8 cellular contexts compared by ENCODE assay signal in the genomic region with DNA sequence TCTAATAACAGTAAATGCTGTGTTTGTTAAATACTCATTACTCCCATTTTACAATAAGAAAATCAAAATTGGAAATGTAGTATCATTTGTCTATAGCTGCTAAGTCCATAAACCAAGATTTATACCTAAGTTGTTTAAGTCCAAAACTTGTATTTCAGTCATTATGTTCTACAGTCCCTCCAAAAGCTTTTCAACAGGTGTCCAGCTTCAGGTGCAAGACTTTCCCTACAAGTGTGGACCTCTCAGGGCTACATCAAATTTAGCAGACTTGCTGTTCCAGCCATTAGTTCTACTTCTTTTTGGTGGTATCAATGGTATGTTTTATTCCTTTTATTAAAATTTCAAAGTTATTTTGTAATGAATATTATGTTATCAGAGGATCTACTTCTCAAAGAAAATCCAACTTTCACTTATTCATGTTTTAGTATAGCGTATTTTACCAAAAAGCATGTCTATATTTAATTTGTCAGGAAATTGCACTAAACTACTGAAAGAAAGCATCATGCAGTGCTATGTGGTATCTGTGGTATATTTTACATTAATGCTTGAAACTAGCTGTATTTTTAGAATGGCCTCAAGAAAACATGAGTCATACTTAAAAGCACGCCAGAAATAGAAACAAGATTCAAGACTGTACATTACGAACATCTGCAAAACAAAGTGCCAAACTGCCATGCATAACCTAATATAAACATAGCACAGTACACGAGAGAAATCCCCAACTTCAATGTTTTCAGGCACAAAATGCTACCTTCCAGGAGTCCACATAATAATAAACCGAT. TPM values are rescaled to one million over a fixed set of nuclear protein-coding genes. Genes with fewer than 3 reads are reported as not detected.
DNase-seq lines count a peak whose midpoint lies in the region; ATAC-seq, FAIRE-seq and TF ChIP-seq lines count a peak whose summit lies in the region.

No MANE protein-coding gene starts in this region.

- H3K9me3 ChIP-seq in fibroblast of lung (ENCODE audit: control insufficient read depth, insufficient read depth, low read depth, low read length): no peaks in the 10 kb centered on the region

- H3K79me2 ChIP-seq in ACC112 (ENCODE audit: control insufficient read depth, insufficient read depth, low read length, unreplicated experiment): peaks cover 7% of the 10 kb centered on the region
- peaks cover 3% of the 10 kb centered on the region for H3K79me2 ChIP-seq in fibroblast of lung (ENCODE audit: control insufficient read depth, insufficient read depth, low read length)

- no peaks in the 10 kb centered on the region for H3K27me3 Mint-ChIP-seq in stimulated activated naive CD8-positive, alpha-beta T cell treated with anti-CD3 and anti-CD28 coated beads, Interleukin-15, Interleukin-2, amounts not matched to agents 100 ng/mL and 50 ng/mL, for 24 hours

- peak overlapping the region; percentile 90 for H3K27ac Mint-ChIP-seq in stimulated activated naive CD8-positive, alpha-beta T cell treated with anti-CD3 and anti-CD28 coated beads, Interleukin-15, Interleukin-2, amounts not matched to agents 100 ng/mL and 50 ng/mL, for 24 hours

- peaks cover 19% of the 10 kb centered on the region for H3K36me3 Mint-ChIP-seq in stimulated activated naive CD8-positive, alpha-beta T cell treated with anti-CD3 and anti-CD28 coated beads, Interleukin-15, Interleukin-2, amounts not matched to agents 100 ng/mL and 50 ng/mL, for 24 hours (ENCODE audit: low read depth)

- H3K4me1 Mint-ChIP-seq in stimulated activated naive CD8-positive, alpha-beta T cell treated with anti-CD3 and anti-CD28 coated beads, Interleukin-15, Interleukin-2, amounts not matched to agents 100 ng/mL and 50 ng/mL, for 24 hours (ENCODE audit: low read depth): peaks cover 68% of the 10 kb centered on the region

- FAIRE-seq in RCC 7860 (lab: Jason Lieb, UNC): peak; percentile 82

- no peak overlapping the region for H3K9ac ChIP-seq in fibroblast of lung (ENCODE audit: insufficient read depth, low read length)

- H4K20me1 ChIP-seq in fibroblast of lung (ENCODE audit: control insufficient read depth, extremely low read depth, insufficient read depth, low read length): no peaks in the 10 kb centered on the region

- H3K4me2 ChIP-seq in fibroblast of lung (ENCODE audit: extremely low read depth, insufficient read depth, low read length): peak overlapping the region; percentile 76

- DNase-seq in RCC 7860 (ENCODE audit: low spot score) (peak; percentile 40), fibroblast of lung (ENCODE audit: low read depth in 2 of 2) (peak; percentile 91 to 95), cerebellum (ENCODE audit: low spot score) (no peak)
- DNase-seq in stimulated activated naive CD4-positive, alpha-beta T cell treated with Interleukin-2 at 50 U/mL for 16 hours (lab: John Stamatoyannopoulos, UW): no peak

- no peak overlapping the region for H2AFZ ChIP-seq in ACC112 (ENCODE audit: low read length, unreplicated experiment)
- no peak overlapping the region for H2AFZ ChIP-seq in fibroblast of lung (ENCODE audit: low read length)

- ATAC-seq in GM18520 (IDR thresholded peaks at IDR 0.05; ENCODE audit: unreplicated experiment) (peak; percentile 94), HG02970 (IDR thresholded peaks at IDR 0.05; ENCODE audit: low FRiP score, unreplicated experiment) (peak; percentile 82)

- H3K4me3 ChIP-seq in ACC112 (ENCODE audit: low read depth, low read length) (peak overlapping the region; percentile 34; the same call in 1 of the 2 replicates), fibroblast of lung (replicated peaks in 1 of 4; ENCODE audit: control extremely low read depth in 1 of 4, insufficient read depth in 1 of 4, low read depth in 3 of 4, low read length in 4 of 4) (peak overlapping the region in 2 of 4 experiments; percentile 25 to 34)

- H3K4me1 ChIP-seq in ACC112 (ENCODE audit: control insufficient read depth, insufficient read depth, low read length, unreplicated experiment): peaks cover 37% of the 10 kb centered on the region
- peaks cover 11% of the 10 kb centered on the region for H3K4me1 ChIP-seq in fibroblast of lung (ENCODE audit: control insufficient read depth, extremely low read depth, insufficient read depth, low read length)

- no peaks in the 10 kb centered on the region for H3K9me3 Mint-ChIP-seq in stimulated activated naive CD8-positive, alpha-beta T cell treated with anti-CD3 and anti-CD28 coated beads, Interleukin-15, Interleukin-2, amounts not matched to agents 100 ng/mL and 50 ng/mL, for 24 hours

- H3K27ac ChIP-seq in ACC112 (ENCODE audit: low read depth, low read length): peak overlapping the region; percentile 72
- H3K27ac ChIP-seq in fibroblast of lung (ENCODE audit: insufficient read depth, low read length): peak overlapping the region; percentile 53

- peak overlapping the region; percentile 75 for H3K4me3 Mint-ChIP-seq in stimulated activated naive CD8-positive, alpha-beta T cell treated with anti-CD3 and anti-CD28 coated beads, Interleukin-15, Interleukin-2, amounts not matched to agents 100 ng/mL and 50 ng/mL, for 24 hours

- no peaks in the 10 kb centered on the region for H3K36me3 ChIP-seq in ACC112 (ENCODE audit: insufficient read depth, low read length)
- H3K36me3 ChIP-seq in fibroblast of lung (ENCODE audit: control insufficient read depth, insufficient read depth, low read length): no peaks in the 10 kb centered on the region

- no peak for TF ChIP-seq CTCF in fibroblast of lung (conservative IDR thresholded peaks at IDR 0.05 in 1 of 2, IDR thresholded peaks at IDR 0.05 in 1 of 2; ENCODE audit: low read depth in 1 of 2, low read length in 2 of 2)

- H3K27me3 ChIP-seq in ACC112 (ENCODE audit: insufficient read depth, low read length): no peaks in the 10 kb centered on the region
- H3K27me3 ChIP-seq in fibroblast of lung (ENCODE audit: control insufficient read depth, insufficient read depth, low read length): no peaks in the 10 kb centered on the region

RNA-seq across cellular contexts. Expression of a gene that starts 44.5 kb away (rescaled TPM):
- total RNA-seq in fibroblast of lung (24.1 and 29.9 TPM in 2 replicates), cerebellum (38.5 TPM)
- 12.6 and 13.7 TPM in 2 replicates for polyA plus RNA-seq in fibroblast of lung
- 7.4 and 8.1 TPM in 2 replicates for polyA plus RNA-seq in fibroblast of lung (2012)
- polyA minus RNA-seq in fibroblast of lung (ENCODE audit: low replicate concordance): 5.0 and 5.9 TPM in 2 replicates

Comparison
In these comparisons a context has a peak if more than half of its experiments do, and no peak if none do; other contexts are left out.
1. DNase-seq: peak in RCC 7860 (single experiment) and fibroblast of lung (2 of 2); none in stimulated activated naive CD4-positive, alpha-beta T cell treated with Interleukin-2 at 50 U/mL for 16 hours (single experiment) and cerebellum (single experiment).